Comparison of ENCODE assay signal across 27 cellular contexts in genomic region chr2:135230150-135230549, GRCh38.
DNase-seq lines count a peak whose midpoint lies in the region; ATAC-seq and TF ChIP-seq lines count a peak whose summit lies in the region.
"Had no signal": no experiment of that assay in that cellular context is flagged by ENCODE, and none has a peak within 500 bp of the region (broad histone marks: within the 10 kb centered on the region; RNA-seq: fewer than 3 reads in every experiment).

No MANE protein-coding gene starts in this region.

- peaks cover 26% of the 10 kb centered on the region for H3K36me3 Mint-ChIP-seq in WTC11
- H3K36me3 Mint-ChIP-seq in neural progenitor cell, result peaks cover 12% of the 10 kb centered on the region
- peaks cover 7 to 14% (median 11%) of the 10 kb centered on the region in 3 donors for H3K36me3 Mint-ChIP-seq in CD8-positive, alpha-beta memory T cell

- no peak overlapping the region for H3K4me3 ChIP-seq in neural progenitor cell
- no peak overlapping the region for H3K4me3 ChIP-seq in CD8-positive, alpha-beta memory T cell (ENCODE audit: low read length)
- no peak overlapping the region for H3K4me3 ChIP-seq in lower leg skin (ENCODE audit: low read depth, poor library complexity, severe bottlenecking)
- H3K4me3 ChIP-seq: A549, GM12878, PC-9, SJSA1 had no signal

- 20 to 56% methylated on average over 1 of the region's 1 CpG for WGBS in lower leg skin, 2 donors

- H3K4me2 ChIP-seq in neural progenitor cell, result no peak overlapping the region
- H3K4me2 ChIP-seq: A549, PC-9 had no signal

- no peaks in the 10 kb centered on the region for H3K27me3 ChIP-seq in neural progenitor cell
- H3K27me3 ChIP-seq in CD8-positive, alpha-beta memory T cell (ENCODE audit: insufficient read depth, low read length, poor library complexity, severe bottlenecking), result no peaks in the 10 kb centered on the region
- H3K27me3 ChIP-seq: SJSA1 had no signal

- POLR2A ChIA-PET in WTC11 (lab: Charles Lee), result no interaction called here
- POLR2A ChIA-PET in CD8-positive, alpha-beta memory T cell (lab: Charles Lee), result no interaction called here

- H4K20me1 ChIP-seq in neural progenitor cell (ENCODE audit: low read depth), result no peaks in the 10 kb centered on the region

- no peaks in the 10 kb centered on the region for H3F3A ChIP-seq in neural progenitor cell (ENCODE audit: low read depth)

- TF ChIP-seq CTCF in WTC11 (IDR thresholded peaks at IDR 0.05) (no peak), neural progenitor cell (IDR thresholded peaks at IDR 0.05) (no peak), lower leg skin (IDR thresholded peaks at IDR 0.05) (no peak)

- H3K4me1 Mint-ChIP-seq in WTC11, result no peaks in the 10 kb centered on the region
- peaks cover 3% of the 10 kb centered on the region for H3K4me1 Mint-ChIP-seq in neural progenitor cell
- H3K4me1 Mint-ChIP-seq in CD8-positive, alpha-beta memory T cell, result no peaks in the 10 kb centered on the region
- H3K4me1 Mint-ChIP-seq: CD4-positive, alpha-beta memory T cell had no signal

- peak overlapping the region; percentile 32; the same call in 1 of the 2 replicates for H3K27ac Mint-ChIP-seq in WTC11
- peak overlapping the region; percentile 33 for H3K27ac Mint-ChIP-seq in neural progenitor cell
- H3K27ac Mint-ChIP-seq in CD8-positive, alpha-beta memory T cell, result no peak overlapping the region
- H3K27ac Mint-ChIP-seq: CD4-positive, alpha-beta memory T cell had no signal

- H3K4me3 Mint-ChIP-seq in WTC11, result no peak overlapping the region
- H3K4me3 Mint-ChIP-seq in neural progenitor cell, result no peak overlapping the region
- no peak overlapping the region for H3K4me3 Mint-ChIP-seq in CD8-positive, alpha-beta memory T cell
- H3K4me3 Mint-ChIP-seq: CD4-positive, alpha-beta memory T cell had no signal

- H2AFZ ChIP-seq in neural progenitor cell (replicated peaks), result no peak overlapping the region
- H2AFZ ChIP-seq: PC-9 had no signal

- no peaks in the 10 kb centered on the region for H3K36me3 ChIP-seq in neural progenitor cell
- no peaks in the 10 kb centered on the region for H3K36me3 ChIP-seq in CD8-positive, alpha-beta memory T cell (ENCODE audit: insufficient read depth, low read length)
- H3K36me3 ChIP-seq: SJSA1 had no signal

- no peaks in the 10 kb centered on the region for H3K79me2 ChIP-seq in neural progenitor cell (ENCODE audit: low read depth)

- ATAC-seq in WTC11 (no peak), HG03442 (IDR thresholded peaks at IDR 0.05; ENCODE audit: unreplicated experiment) (no peak), HG03460 (IDR thresholded peaks at IDR 0.05; ENCODE audit: unreplicated experiment) (no peak)
- ATAC-seq: A549, GM12878, HepG2 had no signal

- no peaks in the 10 kb centered on the region; the same call in none of the 2 replicates for H3K27me3 Mint-ChIP-seq in WTC11 (ENCODE audit: low read depth)
- no peaks in the 10 kb centered on the region for H3K27me3 Mint-ChIP-seq in neural progenitor cell (ENCODE audit: insufficient read depth, low read depth)
- no peaks in the 10 kb centered on the region for H3K27me3 Mint-ChIP-seq in CD8-positive, alpha-beta memory T cell
- H3K27me3 Mint-ChIP-seq: CD4-positive, alpha-beta memory T cell had no signal

- no peak overlapping the region for H3K9ac ChIP-seq in neural progenitor cell

- H3K9me3 Mint-ChIP-seq in WTC11 (peaks cover 44% of the 10 kb centered on the region), neural progenitor cell (peaks cover 17% of the 10 kb centered on the region)
- H3K9me3 Mint-ChIP-seq in CD8-positive, alpha-beta memory T cell, result peaks cover 0 to 11% (median 3%) of the 10 kb centered on the region in 5 donors

- intact Hi-C loops in lower leg skin (cut with DNase I; ENCODE audit: low total_unique reads), result no loop called here

- TF ChIP-seq POLR2A in lower leg skin (IDR thresholded peaks at IDR 0.05), result no peak

- H3K9me3 ChIP-seq in neural progenitor cell (ENCODE audit: low read depth), result no peaks in the 10 kb centered on the region
- H3K9me3 ChIP-seq in CD8-positive, alpha-beta memory T cell (ENCODE audit: low read length), result no peaks in the 10 kb centered on the region
- H3K9me3 ChIP-seq: A549, Caco-2, SJSA1 had no signal

- no peak for DNase-seq in WTC11 (ENCODE audit: low spot score)
- DNase-seq in inferior parietal cortex (ENCODE audit: extremely low spot score), result peak; percentile 42
- DNase-seq in neural progenitor cell (ENCODE audit: low spot score), result no peak
- DNase-seq in CD8-positive, alpha-beta memory T cell, result no peak
- no peak for DNase-seq in lower leg skin (ENCODE audit: low spot score in 2 of 2)
- DNase-seq: AML-193; C1 segment of cervical spinal cord; Caco-2; CD4-positive, alpha-beta memory T cell; EL; GDM1; HCEC 1CT; Kasumi-1; NCI-H1092 treated with DMSO at 0.1 percent for 48 hours; NCI-H1436; NCI-H187 treated with DMSO at 0.1 percent for 48 hours; NCI-H2107; NCI-H446; NCI-H524 treated with DMSO at 0.1 percent for 48 hours; PC-9; Right ventricle myocardium superior had no signal

- CTCF ChIA-PET in WTC11 (lab: Charles Lee), result no interaction called here
- CTCF ChIA-PET in CD8-positive, alpha-beta memory T cell (lab: Charles Lee), result no interaction called here

- H3K4me1 ChIP-seq in neural progenitor cell, result no peaks in the 10 kb centered on the region
- no peaks in the 10 kb centered on the region for H3K4me1 ChIP-seq in CD8-positive, alpha-beta memory T cell (ENCODE audit: insufficient read depth, low read length)
- H3K4me1 ChIP-seq: A549, Caco-2, SJSA1 had no signal

- no peak overlapping the region for H3K27ac ChIP-seq in neural progenitor cell
- no peak overlapping the region for H3K27ac ChIP-seq in CD8-positive, alpha-beta memory T cell (ENCODE audit: low read depth, low read length)
- H3K27ac ChIP-seq: A549, PC-9, SJSA1 had no signal

TF ChIP-seq in WTC11, 78 proteins besides CTCF, POLR2A, EP300 and RAD21:
- TF ChIP-seq E2F5 (CRISPR knock-in tag; IDR thresholded peaks at IDR 0.05), result no peak
- TF ChIP-seq FOXJ3 (CRISPR knock-in tag; IDR thresholded peaks at IDR 0.05; ENCODE audit: borderline replicate concordance), result no peak
- TF ChIP-seq ZNF416 (CRISPR knock-in tag; IDR thresholded peaks at IDR 0.05), result no peak
- no peak for TF ChIP-seq PRRX2 (CRISPR knock-in tag; IDR thresholded peaks at IDR 0.05)
- no peak for TF ChIP-seq ZNF219 (CRISPR knock-in tag; IDR thresholded peaks at IDR 0.05; ENCODE audit: borderline replicate concordance)
- no peak for TF ChIP-seq E2F1 (CRISPR knock-in tag; IDR thresholded peaks at IDR 0.05)
- TF ChIP-seq MXD4 (CRISPR knock-in tag; IDR thresholded peaks at IDR 0.05; ENCODE audit: borderline replicate concordance), result no peak
- no peak for TF ChIP-seq RORB (CRISPR knock-in tag; IDR thresholded peaks at IDR 0.05)
- no peak for TF ChIP-seq TP53 (CRISPR knock-in tag; IDR thresholded peaks at IDR 0.05)
- no peak for TF ChIP-seq CREB1 (CRISPR knock-in tag; IDR thresholded peaks at IDR 0.05)
- no peak for TF ChIP-seq STAT6 (CRISPR knock-in tag; conservative IDR thresholded peaks at IDR 0.05; ENCODE audit: low read depth)

Comparison
In these comparisons a context has a peak if more than half of its experiments do, and no peak if none do; other contexts are left out.
1. H3K27ac Mint-ChIP-seq: peak in WTC11 (single experiment) and neural progenitor cell (single experiment); none in CD8-positive, alpha-beta memory T cell (0 of 8).